8 cellular contexts compared by ENCODE assay signal in the genomic region with DNA sequence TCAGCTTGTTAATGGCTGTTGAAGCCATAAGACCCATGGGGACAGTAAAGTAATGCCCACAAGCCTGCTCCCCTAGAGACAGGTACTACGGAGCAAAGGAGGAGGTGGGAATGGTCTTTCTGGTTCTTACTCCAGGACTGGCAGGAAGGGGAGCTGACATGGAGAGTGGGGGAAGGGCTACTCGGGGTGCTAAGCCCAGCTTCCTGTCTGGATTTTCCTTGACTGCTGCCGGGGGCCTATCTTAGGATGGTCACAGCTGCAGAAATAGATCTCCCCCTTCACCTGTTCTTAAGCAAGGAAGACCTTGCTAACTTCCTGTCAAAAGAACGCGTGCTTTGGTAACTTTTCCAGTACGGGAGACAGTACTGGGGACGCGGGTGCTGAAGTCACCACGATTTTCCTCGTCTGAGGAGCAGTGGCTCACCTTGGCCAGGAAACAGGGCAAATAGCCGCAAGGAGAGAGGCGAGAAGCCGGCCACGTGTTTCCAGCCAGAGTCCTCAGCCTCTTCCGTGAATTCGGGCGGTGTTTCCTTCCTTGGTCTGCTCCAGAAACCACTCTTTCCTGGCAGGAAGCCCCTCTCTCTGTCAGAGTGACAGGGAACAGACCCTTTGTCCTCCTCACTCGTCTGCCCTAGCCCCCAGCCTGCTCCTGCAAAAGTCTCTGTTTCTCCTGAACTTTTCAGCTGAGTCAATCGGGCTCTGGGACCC. TPM values are rescaled to one million over a fixed set of nuclear protein-coding genes. Genes with fewer than 3 reads are reported as not detected.
A peak's percentile ranks its signal among the peaks of the same experiment; 100 is the strongest.
DNase-seq lines count a peak whose midpoint lies in the region; ATAC-seq, FAIRE-seq and TF ChIP-seq lines count a peak whose summit lies in the region.

No MANE protein-coding gene starts in this region.

- no peak overlapping the region for H3K9ac ChIP-seq in endothelial cell of umbilical vein (replicated peaks; ENCODE audit: extremely low read depth, insufficient read depth, low read length)

- intact Hi-C loops in CD14-positive monocyte (cut with micrococcal nuclease) = no loop called here
- intact Hi-C loops in OCI-LY7 (cut with micrococcal nuclease; ENCODE audit: unreplicated experiment) = no loop called here
- intact Hi-C loops in endothelial cell of umbilical vein (cut with micrococcal nuclease) = loop anchor here (1.0 kb wide), 1 partner anchor 28 kb away; no protein-coding TSS in a partner anchor

- dilution Hi-C loops in endothelial cell of umbilical vein (cut with MboI; ENCODE audit: extremely low pct_ligation_motif_present, low sequenced_read_pairs) = no loop called here

- H3K36me3 ChIP-seq in OCI-LY7 (ENCODE audit: insufficient read depth, low read length) = peaks cover 12% of the 10 kb centered on the region; the same call in 1 of the 2 replicates
- H3K36me3 ChIP-seq in endothelial cell of umbilical vein (ENCODE audit: control insufficient read depth in 2 of 2, extremely low read depth in 1 of 2, insufficient read depth in 2 of 2, low read length in 2 of 2) = peaks cover 3 to 4% of the 10 kb centered on the region in 2 experiments
- H3K36me3 ChIP-seq in neutrophil = no peaks in the 10 kb centered on the region

- peaks cover 46% of the 10 kb centered on the region for H3K4me1 Mint-ChIP-seq in CD14-positive monocyte

- H4K20me1 ChIP-seq in OCI-LY7 (ENCODE audit: insufficient read depth, low read length) = no peaks in the 10 kb centered on the region
- no peaks in the 10 kb centered on the region for H4K20me1 ChIP-seq in endothelial cell of umbilical vein (replicated peaks; ENCODE audit: control insufficient read depth, extremely low read depth, insufficient read depth, low read length)

- peaks cover 0 to 1% of the 10 kb centered on the region in 2 experiments for H3K27me3 ChIP-seq in endothelial cell of umbilical vein (ENCODE audit: control insufficient read depth in 2 of 2, insufficient read depth in 2 of 2, low read length in 2 of 2)
- peaks cover 78% of the 10 kb centered on the region for H3K27me3 ChIP-seq in neutrophil

- H2AFZ ChIP-seq in OCI-LY7 (ENCODE audit: low read length) (peak overlapping the region; percentile 12; the same call in 1 of the 2 replicates), endothelial cell of umbilical vein (ENCODE audit: low read depth, low read length) (peak overlapping the region; percentile 57)

- H3K4me2 ChIP-seq in OCI-LY7 (ENCODE audit: low read length) (peak overlapping the region; percentile 87), endothelial cell of umbilical vein (ENCODE audit: insufficient read depth, low read length) (peak overlapping the region; percentile 71)

- CTCF ChIA-PET in OCI-LY7 (lab: Charles Lee; ENCODE audit: unreplicated experiment) = no interaction called here
- CTCF ChIA-PET in endothelial cell of umbilical vein (lab: Charles Lee) = interaction anchor here (1.2 to 6.6 kb wide), 5 partner anchors 19 to 136 kb away, joined by 4 to 113 read pairs (median 8); partner anchors contain the start of gene GH1
- CTCF ChIA-PET in RWPE1 (lab: Yijun Ruan, JAX) = no interaction called here

- TF ChIP-seq CTCF in CD14-positive monocyte (IDR thresholded peaks at IDR 0.05) (no peak), OCI-LY7 (conservative IDR thresholded peaks at IDR 0.05; ENCODE audit: low read length) (no peak), endothelial cell of umbilical vein (IDR thresholded peaks at IDR 0.05; ENCODE audit: extremely low read depth in 1 of 2, insufficient read depth in 1 of 2, low read depth in 1 of 2, low read length in 2 of 2) (no peak), neutrophil (IDR thresholded peaks at IDR 0.05) (no peak), RWPE1 (conservative IDR thresholded peaks at IDR 0.05; ENCODE audit: low read depth) (no peak), D721Med (IDR thresholded peaks at IDR 0.05; ENCODE audit: insufficient read depth, missing control alignments) (no peak)

- peak overlapping the region in 1 of 7 donors; percentile 46 for H3K27ac Mint-ChIP-seq in CD14-positive monocyte

- peak overlapping the region; percentile 69 for H3K4me3 ChIP-seq in OCI-LY7 (ENCODE audit: low read depth, low read length, poor library complexity, severe bottlenecking)
- peak overlapping the region in 2 of 3 experiments; percentile 37 to 59 for H3K4me3 ChIP-seq in endothelial cell of umbilical vein (replicated peaks in 1 of 3; ENCODE audit: insufficient read depth in 1 of 3, low read depth in 1 of 3, low read length in 3 of 3)
- peak overlapping the region; percentile 58 to 67 for H3K4me3 ChIP-seq in neutrophil (ENCODE audit: low read depth in 1 of 2, low read length in 1 of 2)

- peak; percentile 91 for FAIRE-seq in endothelial cell of umbilical vein (lab: Jason Lieb, UNC)
- FAIRE-seq in D721Med (lab: Jason Lieb, UNC) = no peak

- H3K36me3 Mint-ChIP-seq in CD14-positive monocyte = peaks cover under 1 to 4% of the 10 kb centered on the region in 2 donors

- H3K27ac ChIP-seq in OCI-LY7 (ENCODE audit: low read depth, low read length, poor library complexity, severe bottlenecking) (no peak overlapping the region), endothelial cell of umbilical vein (ENCODE audit: insufficient read depth, low read depth, low read length) (peak overlapping the region; percentile 23), neutrophil (no peak overlapping the region), RWPE1 (no peak overlapping the region)

- H3K4me1 ChIP-seq in OCI-LY7 (ENCODE audit: insufficient read depth, low read length, poor library complexity, severe bottlenecking) (peaks cover 18% of the 10 kb centered on the region), endothelial cell of umbilical vein (ENCODE audit: control insufficient read depth, extremely low read depth, insufficient read depth, low read length) (peaks cover 36% of the 10 kb centered on the region), neutrophil (ENCODE audit: control insufficient read depth in 1 of 2, insufficient read depth in 1 of 2, low read depth in 1 of 2, low read length in 1 of 2) (peaks cover 14 to 18% of the 10 kb centered on the region in 2 experiments)

- no TSS peak for BruUV-seq in OCI-LY7 (replicated peaks; lab: Mats Ljungman, UMichigan)
- BruUV-seq in endothelial cell of umbilical vein (replicated peaks; lab: Mats Ljungman, UMichigan) = no TSS peak

- TF ChIP-seq POLR2A in endothelial cell of umbilical vein (IDR thresholded peaks at IDR 0.05; ENCODE audit: low read depth, low read length) = no peak

- POLR2A ChIA-PET in OCI-LY7 (lab: Charles Lee) = interaction anchor here (0.6 kb wide), 1 partner anchor 1576 kb away, joined by 3 read pairs; no protein-coding TSS in a partner anchor
- POLR2A ChIA-PET in endothelial cell of umbilical vein (lab: Charles Lee) = interaction anchor here (0.5 to 1.1 kb wide), 2 partner anchors 91 to 148 kb away, joined by 3 to 4 read pairs; no protein-coding TSS in a partner anchor
- POLR2A ChIA-PET in RWPE1 (lab: Yijun Ruan, JAX; ENCODE audit: low non-redundant PET) = no interaction called here

- peak overlapping the region; percentile 88 to 95 for H3K4me3 Mint-ChIP-seq in CD14-positive monocyte

- H3K9me3 Mint-ChIP-seq in CD14-positive monocyte = peaks cover 0 to 13% (median 3%) of the 10 kb centered on the region in 7 donors

- H3K9me3 ChIP-seq in OCI-LY7 (ENCODE audit: low read length) (no peaks in the 10 kb centered on the region), endothelial cell of umbilical vein (replicated peaks; ENCODE audit: control insufficient read depth, insufficient read depth, low read length) (no peaks in the 10 kb centered on the region), neutrophil (no peaks in the 10 kb centered on the region)

- H3K9me2 ChIP-seq in OCI-LY7 (ENCODE audit: insufficient read depth, low read length) = no peaks in the 10 kb centered on the region

- no peak for ATAC-seq in HG02759 (IDR thresholded peaks at IDR 0.05; ENCODE audit: unreplicated experiment)

- peak; percentile 17 for DNase-seq in CD14-positive monocyte (ENCODE audit: low spot score)
- no peak for DNase-seq in OCI-LY7 (ENCODE audit: low spot score)
- DNase-seq in endothelial cell of umbilical vein (ENCODE audit: low read depth, low spot score) = peak; percentile 47
- DNase-seq in RWPE1 (ENCODE audit: low spot score) = no peak
- no peak for DNase-seq in D721Med (ENCODE audit: insufficient read length, low spot score)
- DNase-seq in C1 segment of cervical spinal cord (lab: John Stamatoyannopoulos, UW) = no peak

- H3K79me2 ChIP-seq in OCI-LY7 (ENCODE audit: insufficient read depth, low read depth, low read length) (no peaks in the 10 kb centered on the region), endothelial cell of umbilical vein (ENCODE audit: control insufficient read depth, insufficient read depth, low read length) (peaks cover under 1% of the 10 kb centered on the region)

- no peaks in the 10 kb centered on the region for H3K9me1 ChIP-seq in endothelial cell of umbilical vein (replicated peaks; ENCODE audit: control insufficient read depth, extremely low read depth, insufficient read depth, low read length)

- H3K27me3 Mint-ChIP-seq in CD14-positive monocyte (ENCODE audit: low read depth in 3 of 3) = peaks cover 33 to 50% (median 45%) of the 10 kb centered on the region in 3 donors

RNA-seq across cellular contexts. Expression of gene PRR29, which starts 0.7 kb away (rescaled TPM):
- polyA plus RNA-seq in CD14-positive monocyte = 1 to 10 TPM; 1.4 to 2.1 TPM
- 0.16 TPM in 1 of 2 replicates, not detected in the other for total RNA-seq in OCI-LY7 (2014; rRNA removed; shearing (Covaris generic))
- 0.29 TPM in 1 of 2 replicates, not detected in the other for total RNA-seq in OCI-LY7 (2022)
- 0.78 and 1.2 TPM in 2 replicates for total RNA-seq in endothelial cell of umbilical vein
- polyA plus RNA-seq in endothelial cell of umbilical vein = 0.39 and 0.60 TPM in 2 replicates
- polyA plus RNA-seq in endothelial cell of umbilical vein (2011; cell fraction: cytosol; rRNA removed) = 0.22 and 0.25 TPM in 2 replicates
- 1.1 TPM in 2 replicates for polyA plus RNA-seq in endothelial cell of umbilical vein (2011; cell fraction: nucleus; rRNA removed)
- polyA plus RNA-seq in endothelial cell of umbilical vein (2012) = 27.6 and 50.2 TPM in 2 replicates
- polyA minus RNA-seq in endothelial cell of umbilical vein = 0.40 and 0.46 TPM in 2 replicates
- polyA minus RNA-seq in endothelial cell of umbilical vein (2011; cell fraction: cytosol; rRNA and poly(A)+ RNA removed) = not detected
- polyA minus RNA-seq in endothelial cell of umbilical vein (2011; cell fraction: nucleus; rRNA and poly(A)+ RNA removed) = 0.53 and 0.77 TPM in 2 replicates

RNA-seq across cellular contexts. Expression of gene ICAM2, which starts 22.9 kb away (rescaled TPM):
- polyA plus RNA-seq in CD14-positive monocyte = 100 to 1,000 TPM; 174 to 186 TPM
- total RNA-seq in OCI-LY7 (2014; rRNA removed; shearing (Covaris generic)) = 76.4 and 112 TPM in 2 replicates
- total RNA-seq in OCI-LY7 (2022) = 79.1 and 88.7 TPM in 2 replicates
- 514 and 586 TPM in 2 replicates for total RNA-seq in endothelial cell of umbilical vein
- polyA plus RNA-seq in endothelial cell of umbilical vein = 2,377 and 2,759 TPM in 2 replicates
- polyA plus RNA-seq in endothelial cell of umbilical vein (2011; cell fraction: cytosol; rRNA removed) = 1,397 and 1,487 TPM in 2 replicates
- polyA plus RNA-seq in endothelial cell of umbilical vein (2011; cell fraction: nucleus; rRNA removed) = 644 and 716 TPM in 2 replicates
- 616 and 790 TPM in 2 replicates for polyA plus RNA-seq in endothelial cell of umbilical vein (2012)
- polyA minus RNA-seq in endothelial cell of umbilical vein = 1,340 and 1,357 TPM in 2 replicates
- not detected for polyA minus RNA-seq in endothelial cell of umbilical vein (2011; cell fraction: cytosol; rRNA and poly(A)+ RNA removed)
- 203 and 216 TPM in 2 replicates for polyA minus RNA-seq in endothelial cell of umbilical vein (2011; cell fraction: nucleus; rRNA and poly(A)+ RNA removed)

RNA-seq across cellular contexts. Expression of gene SCN4A, which starts 24.8 kb away (rescaled TPM):
- polyA plus RNA-seq in CD14-positive monocyte (not detected), endothelial cell of umbilical vein (0.01 and 0.02 TPM in 2 replicates)
- 3.0 and 6.4 TPM in 2 replicates for total RNA-seq in OCI-LY7 (2014; rRNA removed; shearing (Covaris generic))
- total RNA-seq in OCI-LY7 (2022) (9.0 and 11.9 TPM in 2 replicates), endothelial cell of umbilical vein (0.40 TPM in 1 of 2 replicates, not detected in the other)
- 0.06 and 0.11 TPM in 2 replicates for polyA plus RNA-seq in endothelial cell of umbilical vein (2011; cell fraction: cytosol; rRNA removed)
- 0.08 and 0.20 TPM in 2 replicates for polyA plus RNA-seq in endothelial cell of umbilical vein (2011; cell fraction: nucleus; rRNA removed)
- polyA plus RNA-seq in endothelial cell of umbilical vein (2012) = 0.04 and 0.13 TPM in 2 replicates
- 0.07 TPM in 1 of 2 replicates, not detected in the other for polyA minus RNA-seq in endothelial cell of umbilical vein
- 0.51 TPM for polyA minus RNA-seq in endothelial cell of umbilical vein (2011; cell fraction: cytosol; rRNA and poly(A)+ RNA removed)
- 0.10 TPM in 1 of 2 replicates, not detected in the other for polyA minus RNA-seq in endothelial cell of umbilical vein (2011; cell fraction: nucleus; rRNA and poly(A)+ RNA removed)

Comparison
In these comparisons a context has a peak if more than half of its experiments do, and no peak if none do; other contexts are left out.
1. DNase-seq: peak in CD14-positive monocyte (single experiment) and endothelial cell of umbilical vein (single experiment); none in OCI-LY7 (single experiment), RWPE1 (single experiment), D721Med (single experiment) and C1 segment of cervical spinal cord (0 of 14).
2. Peak in every context shown above with its lines, with median percentiles within 50 percentile points of each other: H3K4me3 ChIP-seq.